In genomic region chr6:168648730-168649129, GRCh38 we compare ENCODE assay signal across 23 cellular contexts.
DNase-seq lines count a peak whose midpoint lies in the region; ATAC-seq and TF ChIP-seq lines count a peak whose summit lies in the region.
"Had no signal": no experiment of that assay in that cellular context is flagged by ENCODE, and none has a peak within 500 bp of the region (broad histone marks: within the 10 kb centered on the region; RNA-seq: fewer than 3 reads in every experiment).

No MANE protein-coding gene starts in this region.

- ATAC-seq in Right ventricle myocardium superior (ENCODE audit: poor library complexity): peak; percentile 8
- no peak for ATAC-seq in right cardiac atrium
- ATAC-seq in HG02623 (IDR thresholded peaks at IDR 0.05; ENCODE audit: unreplicated experiment): no peak
- no peak for ATAC-seq in HG03280 (IDR thresholded peaks at IDR 0.05; ENCODE audit: unreplicated experiment)
- ATAC-seq: activated CD4-positive, alpha-beta T cell treated with anti-CD3 and anti-CD28 coated beads for 36 hours; activated T-cell treated with anti-CD3 and anti-CD28 coated beads, Interleukin-2, amount 50 U/mL, for 72 hours; GM12878; naive thymus-derived CD8-positive, alpha-beta T cell had no signal

- H3K4me1 ChIP-seq in right cardiac atrium (ENCODE audit: control insufficient read depth, insufficient read depth, low read length) (no peaks in the 10 kb centered on the region), testis (peaks cover 28% of the 10 kb centered on the region)

- H3K9me3 ChIP-seq in right cardiac atrium (ENCODE audit: control insufficient read depth, low read length) (no peaks in the 10 kb centered on the region), SK-N-MC (ENCODE audit: low read depth, low read length) (no peaks in the 10 kb centered on the region), testis (no peaks in the 10 kb centered on the region)
- H3K9me3 ChIP-seq: esophagus squamous epithelium had no signal

- H3K4me3 ChIP-seq in right cardiac atrium (ENCODE audit: low read length) (no peak overlapping the region), SK-N-MC (peak overlapping the region; percentile 68), testis (no peak overlapping the region)
- H3K4me3 ChIP-seq: esophagus squamous epithelium, GM12878, smooth muscle cell had no signal

- H3K9ac ChIP-seq in SK-N-MC (ENCODE audit: insufficient read length): peak overlapping the region; percentile 51

- no peak overlapping the region for H3K4me3 Mint-ChIP-seq in nephron
- H3K4me3 Mint-ChIP-seq: activated CD4-positive, alpha-beta T cell treated with anti-CD3 and anti-CD28 coated beads for 36 hours; activated naive CD4-positive, alpha-beta T cell treated with anti-CD3 and anti-CD28 coated beads, Interleukin-2, amount 10 ng/mL, durations not matched to agents 7 days and 5 days; activated T-cell treated with anti-CD3 and anti-CD28 coated beads, Interleukin-2, amount 50 U/mL, for 72 hours; naive thymus-derived CD8-positive, alpha-beta T cell; stimulated activated naive CD8-positive, alpha-beta T cell treated with anti-CD3 and anti-CD28 coated beads, Interleukin-15, Interleukin-2, amounts not matched to agents 100 ng/mL and 50 ng/mL, for 24 hours had no signal

- H3K27me3 ChIP-seq in right cardiac atrium (ENCODE audit: control insufficient read depth, insufficient read depth): no peaks in the 10 kb centered on the region
- H3K27me3 ChIP-seq in testis: no peaks in the 10 kb centered on the region

- TF ChIP-seq POLR2A in testis (IDR thresholded peaks at IDR 0.05): no peak

- H3K4me1 Mint-ChIP-seq in nephron: peaks cover 56% of the 10 kb centered on the region
- H3K4me1 Mint-ChIP-seq: activated CD4-positive, alpha-beta T cell treated with anti-CD3 and anti-CD28 coated beads for 36 hours; activated naive CD4-positive, alpha-beta T cell treated with anti-CD3 and anti-CD28 coated beads, Interleukin-2, amount 10 ng/mL, durations not matched to agents 7 days and 5 days; naive thymus-derived CD8-positive, alpha-beta T cell had no signal

- H3K27ac Mint-ChIP-seq in nephron: peak overlapping the region; percentile 19 to 49 (median 27)
- H3K27ac Mint-ChIP-seq: activated CD4-positive, alpha-beta T cell treated with anti-CD3 and anti-CD28 coated beads for 36 hours; activated naive CD4-positive, alpha-beta T cell treated with anti-CD3 and anti-CD28 coated beads, Interleukin-2, amount 10 ng/mL, durations not matched to agents 7 days and 5 days; activated T-cell treated with anti-CD3 and anti-CD28 coated beads, Interleukin-2, amount 50 U/mL, for 72 hours; naive thymus-derived CD8-positive, alpha-beta T cell; stimulated activated naive CD8-positive, alpha-beta T cell treated with anti-CD3 and anti-CD28 coated beads, Interleukin-15, Interleukin-2, amounts not matched to agents 100 ng/mL and 50 ng/mL, for 24 hours had no signal

- H3K27ac ChIP-seq in right cardiac atrium (ENCODE audit: low read length): no peak overlapping the region
- 0 out of 2 replicates have a peak overlapping the region, but pooled peaks have one; percentile 26 for H3K27ac ChIP-seq in SK-N-MC
- H3K27ac ChIP-seq in testis: peak overlapping the region; percentile 37 to 60
- H3K27ac ChIP-seq: esophagus squamous epithelium had no signal

- DNase-seq in Right ventricle myocardium superior (no peak), right cardiac atrium (no peak), SK-N-MC (ENCODE audit: low read depth, low spot score) (no peak), testis (peak; percentile 24), NCI-H345 (lab: John Stamatoyannopoulos, UW) (no peak)
- DNase-seq: activated CD4-positive, alpha-beta T cell treated with anti-CD3 and anti-CD28 coated beads for 36 hours; activated naive CD4-positive, alpha-beta T cell treated with anti-CD3 and anti-CD28 coated beads, Interleukin-2, amount 10 ng/mL, durations not matched to agents 7 days and 5 days; activated T-cell treated with anti-CD3 and anti-CD28 coated beads, Interleukin-2, amount 50 U/mL, for 72 hours; aorta; effector CD4-positive, alpha-beta T cell; esophagus squamous epithelium; KBM-7; kidney glomerular epithelial cell; naive thymus-derived CD8-positive, alpha-beta T cell; NCI-H1694 treated with DMSO at 0.1 percent for 48 hours; posterior cingulate gyrus; stimulated activated CD4-positive, alpha-beta T cell treated with anti-CD3 and anti-CD28 coated beads, Interleukin-2, amount 100 ng/mL, for 48 hours had no signal

- WGBS in right cardiac atrium: 53% methylated on average over 14 of the region's 14 CpGs
- 36 to 42% methylated on average over 6 to 14 of the region's 14 CpGs for WGBS in testis, 2 donors

- H3K27me3 Mint-ChIP-seq in nephron (ENCODE audit: low read depth): peaks cover 29% of the 10 kb centered on the region
- H3K27me3 Mint-ChIP-seq: stimulated activated naive CD8-positive, alpha-beta T cell treated with anti-CD3 and anti-CD28 coated beads, Interleukin-15, Interleukin-2, amounts not matched to agents 100 ng/mL and 50 ng/mL, for 24 hours had no signal

- no peaks in the 10 kb centered on the region for H3K36me3 ChIP-seq in SK-N-MC (ENCODE audit: insufficient read depth, low read length)
- H3K36me3 ChIP-seq in testis (ENCODE audit: low read depth, missing control alignments): no peaks in the 10 kb centered on the region
- H3K36me3 ChIP-seq: esophagus squamous epithelium had no signal

- TF ChIP-seq CTCF in nephron (IDR thresholded peaks at IDR 0.05; ENCODE audit: unreplicated experiment in 3 of 3) (no peak), testis (IDR thresholded peaks at IDR 0.05) (no peak)

- intact Hi-C loops in Right ventricle myocardium superior (cut with DNase I) (no loop called here), right cardiac atrium (cut with DNase I) (no loop called here), testis (cut with DNase I; ENCODE audit: low total_unique reads) (no loop called here)

- H3K36me3 Mint-ChIP-seq in nephron (ENCODE audit: low read depth): no peaks in the 10 kb centered on the region
- H3K36me3 Mint-ChIP-seq: activated naive CD4-positive, alpha-beta T cell treated with anti-CD3 and anti-CD28 coated beads, Interleukin-2, amount 10 ng/mL, durations not matched to agents 7 days and 5 days; naive thymus-derived CD8-positive, alpha-beta T cell had no signal

- H3K9me3 Mint-ChIP-seq in nephron: no peaks in the 10 kb centered on the region
- H3K9me3 Mint-ChIP-seq: activated naive CD4-positive, alpha-beta T cell treated with anti-CD3 and anti-CD28 coated beads, Interleukin-2, amount 10 ng/mL, durations not matched to agents 7 days and 5 days; activated T-cell treated with anti-CD3 and anti-CD28 coated beads, Interleukin-2, amount 50 U/mL, for 72 hours; naive thymus-derived CD8-positive, alpha-beta T cell; stimulated activated naive CD8-positive, alpha-beta T cell treated with anti-CD3 and anti-CD28 coated beads, Interleukin-15, Interleukin-2, amounts not matched to agents 100 ng/mL and 50 ng/mL, for 24 hours had no signal
